ENCODE assay signal across 26 cellular contexts in genomic region chr3:44132061-44132460, GRCh38.
"Had no signal": no experiment of that assay in that cellular context is flagged by ENCODE, and none has a peak within 500 bp of the region (broad histone marks: within the 10 kb centered on the region; RNA-seq: fewer than 3 reads in every experiment).

No MANE protein-coding gene starts in this region.

- ATAC-seq: activated CD4-positive, CD25-positive, alpha-beta regulatory T cell treated with anti-CD3 and anti-CD28 coated beads, Interleukin-2, amount 50 U/mL, for 24 hours; gastroesophageal sphincter; left lung; lower lobe of right lung; natural killer cell; right cardiac atrium; upper lobe of right lung had no signal

- FAIRE-seq: TTC549 had no signal

- H3K9me3 ChIP-seq: ascending aorta, esophagus muscularis mucosa, gastroesophageal sphincter, left lung, lower lobe of right lung, suprapubic skin, tibial artery, upper lobe of right lung had no signal

- H3K4me2 ChIP-seq: hepatocyte had no signal

- H3K27me3 ChIP-seq: ascending aorta, left lung, suprapubic skin, upper lobe of right lung had no signal

- H3K79me2 ChIP-seq: hepatocyte had no signal

- H3K27ac ChIP-seq: ascending aorta, esophagus muscularis mucosa, gastroesophageal sphincter, hepatocyte, left lung, lower lobe of right lung, suprapubic skin, tibial artery, upper lobe of right lung, WERI-Rb-1 had no signal

- H3K36me3 ChIP-seq: ascending aorta, esophagus muscularis mucosa, gastroesophageal sphincter, left lung, lower lobe of right lung, suprapubic skin, tibial artery, upper lobe of right lung, WERI-Rb-1 had no signal

- DNase-seq: activated CD4-positive, alpha-beta T cell treated with anti-CD3 and anti-CD28 coated beads for 48 hours; activated CD4-positive, alpha-beta T cell treated with anti-CD3 and anti-CD28 coated beads, Interleukin-2, amount 50 U/mL, for 48 hours; activated CD8-positive, alpha-beta memory T cell treated with anti-CD3 and anti-CD28 coated beads for 24 hours; activated gamma-delta T cell; activated naive CD4-positive, alpha-beta T cell treated with anti-CD3 and anti-CD28 coated beads, Interleukin-2, amount 10 ng/mL, durations not matched to agents 7 days and 5 days; activated naive CD8-positive, alpha-beta T cell treated with anti-CD3 and anti-CD28 coated beads, Interleukin-2, amount 10 ng/mL, durations not matched to agents 7 days and 5 days; cortex of kidney; kidney glomerular epithelial cell; left lung; lower lobe of right lung; mesendoderm; natural killer cell; right cardiac atrium; stimulated activated CD4-positive, alpha-beta T cell treated with anti-CD3 and anti-CD28 coated beads, Interleukin-15, amount 100 ng/mL, for 24 hours; stimulated activated naive CD4-positive, alpha-beta T cell; T-helper 9 cell; tibial artery; upper lobe of right lung; WERI-Rb-1 had no signal

- H2AFZ ChIP-seq: hepatocyte had no signal

- H3K4me3 ChIP-seq: ascending aorta, esophagus muscularis mucosa, gastroesophageal sphincter, hepatocyte, left lung, lower lobe of right lung, suprapubic skin, tibial artery, upper lobe of right lung had no signal

- H3K4me1 ChIP-seq: ascending aorta, gastroesophageal sphincter, left lung, lower lobe of right lung, suprapubic skin, tibial artery, upper lobe of right lung had no signal
